ENCODE assay signal across 1 cellular context in the genomic region with DNA sequence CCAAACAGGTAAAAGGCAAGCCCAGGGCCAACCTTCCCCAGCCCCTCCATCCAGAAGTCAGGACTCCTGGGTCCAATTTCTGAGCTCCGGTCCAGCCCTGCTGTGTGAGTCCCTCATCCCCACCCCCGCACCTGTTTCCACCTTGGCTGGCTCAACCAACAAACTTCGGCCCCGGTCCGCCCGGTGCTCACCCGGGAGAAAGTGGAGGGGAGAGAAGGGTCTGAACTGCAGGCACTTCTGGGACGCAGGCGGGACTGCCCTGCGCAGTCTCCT.
TF ChIP-seq lines count a peak whose summit lies in the region.

No MANE protein-coding gene starts in this region.

TF ChIP-seq in K562, 482 proteins besides CTCF, POLR2A, EP300 and RAD21:
- TF ChIP-seq, protein P1, sequence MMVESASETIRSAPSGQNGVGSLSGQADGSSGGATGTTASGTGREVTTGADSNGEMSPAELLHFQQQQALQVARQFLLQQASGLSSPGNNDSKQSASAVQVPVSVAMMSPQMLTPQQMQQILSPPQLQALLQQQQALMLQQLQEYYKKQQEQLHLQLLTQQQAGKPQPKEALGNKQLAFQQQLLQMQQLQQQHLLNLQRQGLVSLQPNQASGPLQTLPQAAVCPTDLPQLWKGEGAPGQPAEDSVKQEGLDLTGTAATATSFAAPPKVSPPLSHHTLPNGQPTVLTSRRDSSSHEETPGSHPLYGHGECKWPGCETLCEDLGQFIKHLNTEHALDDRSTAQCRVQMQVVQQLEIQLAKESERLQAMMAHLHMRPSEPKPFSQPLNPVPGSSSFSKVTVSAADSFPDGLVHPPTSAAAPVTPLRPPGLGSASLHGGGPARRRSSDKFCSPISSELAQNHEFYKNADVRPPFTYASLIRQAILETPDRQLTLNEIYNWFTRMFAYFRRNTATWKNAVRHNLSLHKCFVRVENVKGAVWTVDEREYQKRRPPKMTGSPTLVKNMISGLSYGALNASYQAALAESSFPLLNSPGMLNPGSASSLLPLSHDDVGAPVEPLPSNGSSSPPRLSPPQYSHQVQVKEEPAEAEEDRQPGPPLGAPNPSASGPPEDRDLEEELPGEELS (CRISPR knock-in tag; IDR thresholded peaks at IDR 0.05; ENCODE audit: borderline replicate concordance) = 0 out of 2 replicates have a peak, but pooled peaks have one; percentile 13
- peak; percentile 56 for TF ChIP-seq EGR1 (conservative IDR thresholded peaks at IDR 0.05)
- TF ChIP-seq SIX5 (IDR thresholded peaks at IDR 0.05; ENCODE audit: borderline replicate concordance in 1 of 2, insufficient read depth in 1 of 2, low read depth in 1 of 2, low read length in 2 of 2) = no peak
- no peak for TF ChIP-seq STAT5A (IDR thresholded peaks at IDR 0.05; ENCODE audit: borderline replicate concordance, low read length)
